21 cellular contexts compared by ENCODE assay signal in genomic region chr9:116555556-116556180, GRCh38.
"Had no signal": no experiment of that assay in that cellular context is flagged by ENCODE, and none has a peak within 500 bp of the region (broad histone marks: within the 10 kb centered on the region; RNA-seq: fewer than 3 reads in every experiment).

No MANE protein-coding gene starts in this region.

- H3K4me3 Mint-ChIP-seq: activated CD4-positive, alpha-beta T cell treated with anti-CD3 and anti-CD28 coated beads, Interleukin-2, amount 10 ng/mL, durations not matched to agents 7 days and 5 days; activated CD8-positive, alpha-beta T cell treated with anti-CD3 and anti-CD28 coated beads, Interleukin-2, amount 10 ng/mL, durations not matched to agents 7 days and 5 days; activated naive CD4-positive, alpha-beta T cell treated with anti-CD3 and anti-CD28 coated beads, Interleukin-2, amount 50 U/mL, for 24 hours; activated T-helper 1 cell treated with anti-CD3 and anti-CD28 coated beads, Interleukin-12 subunit alpha, Interleukin-12 subunit beta, Interleukin-2, Interleukin-4 antibody, amounts not matched to agents 30 ng/mL and 10 ng/mL and 1 ng/mL, durations not matched to agents 14 hours and 24 hours and 36 hours; memory B cell; T-cell; T-helper 2 cell treated with Interferon-gamma antibody and Interleukin-4, amounts not matched to agents 5 μg/mL and 100 μg/mL, for 36 hours had no signal

- H3K27me3 Mint-ChIP-seq: activated CD4-positive, alpha-beta T cell treated with anti-CD3 and anti-CD28 coated beads, Interleukin-2, amount 10 ng/mL, durations not matched to agents 7 days and 5 days; activated naive CD4-positive, alpha-beta T cell treated with anti-CD3 and anti-CD28 coated beads, Interleukin-2, amount 50 U/mL, for 24 hours; memory B cell; T-cell had no signal

- H3K27ac Mint-ChIP-seq: activated CD4-positive, alpha-beta T cell treated with anti-CD3 and anti-CD28 coated beads, Interleukin-2, amount 10 ng/mL, durations not matched to agents 7 days and 5 days; activated CD8-positive, alpha-beta T cell treated with anti-CD3 and anti-CD28 coated beads, Interleukin-2, amount 10 ng/mL, durations not matched to agents 7 days and 5 days; activated naive CD4-positive, alpha-beta T cell treated with anti-CD3 and anti-CD28 coated beads, Interleukin-2, amount 50 U/mL, for 24 hours; activated T-helper 1 cell treated with anti-CD3 and anti-CD28 coated beads, Interleukin-12 subunit alpha, Interleukin-12 subunit beta, Interleukin-2, Interleukin-4 antibody, amounts not matched to agents 30 ng/mL and 10 ng/mL and 1 ng/mL, durations not matched to agents 14 hours and 24 hours and 36 hours; memory B cell; T-cell; T-helper 2 cell treated with Interferon-gamma antibody and Interleukin-4, amounts not matched to agents 5 μg/mL and 100 μg/mL, for 36 hours had no signal

- FAIRE-seq: colon, frontal cortex had no signal

- DNase-seq: activated CD4-positive, alpha-beta T cell treated with anti-CD3 and anti-CD28 coated beads, Interleukin-2, amount 10 ng/mL, durations not matched to agents 7 days and 5 days; activated CD4-positive, CD25-positive, alpha-beta regulatory T cell treated with anti-CD3 and anti-CD28 coated beads, Interleukin-2, amount 50 U/mL, for 72 hours; activated CD8-positive, alpha-beta T cell treated with anti-CD3 and anti-CD28 coated beads, Interleukin-2, amount 10 ng/mL, durations not matched to agents 7 days and 5 days; activated gamma-delta T cell; body of pancreas; effector memory CD4-positive, alpha-beta T cell; occipital lobe; stimulated activated CD4-positive, alpha-beta T cell treated with anti-CD3 and anti-CD28 coated beads, Interleukin-12 subunit alpha, Interleukin-12 subunit beta, amount 100 ng/mL, for 4 hours; stimulated activated CD4-positive, alpha-beta T cell treated with anti-CD3 and anti-CD28 coated beads, Interleukin-4, amount 100 ng/mL, for 4 hours; stimulated activated naive CD8-positive, alpha-beta T cell treated with anti-CD3 and anti-CD28 coated beads, Interleukin-15, Interleukin-2, amounts not matched to agents 100 U/mL and 50 U/mL, for 24 hours; T-cell; thyroid gland; upper lobe of right lung had no signal

- H3K36me3 Mint-ChIP-seq: memory B cell had no signal

- H3K4me1 ChIP-seq: thyroid gland, upper lobe of right lung had no signal

- H3K9me3 ChIP-seq: body of pancreas, thyroid gland, upper lobe of right lung had no signal

- H3K4me3 ChIP-seq: body of pancreas, cardiac muscle cell, thyroid gland, upper lobe of right lung had no signal

- H3K9me3 Mint-ChIP-seq: activated CD4-positive, alpha-beta T cell treated with anti-CD3 and anti-CD28 coated beads, Interleukin-2, amount 10 ng/mL, durations not matched to agents 7 days and 5 days; activated naive CD4-positive, alpha-beta T cell treated with anti-CD3 and anti-CD28 coated beads, Interleukin-2, amount 50 U/mL, for 24 hours; activated T-helper 1 cell treated with anti-CD3 and anti-CD28 coated beads, Interleukin-12 subunit alpha, Interleukin-12 subunit beta, Interleukin-2, Interleukin-4 antibody, amounts not matched to agents 30 ng/mL and 10 ng/mL and 1 ng/mL, durations not matched to agents 14 hours and 24 hours and 36 hours; memory B cell; T-cell; T-helper 2 cell treated with Interferon-gamma antibody and Interleukin-4, amounts not matched to agents 5 μg/mL and 100 μg/mL, for 36 hours had no signal

- H3K27ac ChIP-seq: body of pancreas, cardiac muscle cell, thyroid gland, upper lobe of right lung, VCaP had no signal

- H3K27me3 ChIP-seq: body of pancreas, cardiac muscle cell, thyroid gland, upper lobe of right lung had no signal

- H3K36me3 ChIP-seq: cardiac muscle cell, thyroid gland, upper lobe of right lung had no signal

- H3K4me1 Mint-ChIP-seq: activated CD4-positive, alpha-beta T cell treated with anti-CD3 and anti-CD28 coated beads, Interleukin-2, amount 10 ng/mL, durations not matched to agents 7 days and 5 days; activated naive CD4-positive, alpha-beta T cell treated with anti-CD3 and anti-CD28 coated beads, Interleukin-2, amount 50 U/mL, for 24 hours; memory B cell; T-cell had no signal
